Comparison of ENCODE assay signal across 24 cellular contexts in genomic region chr13:32946558-32946957, GRCh38.
"Had no signal": no experiment of that assay in that cellular context is flagged by ENCODE, and none has a peak within 500 bp of the region (broad histone marks: within the 10 kb centered on the region; RNA-seq: fewer than 3 reads in every experiment).

No MANE protein-coding gene starts in this region.

- H3K27me3 ChIP-seq: colonic mucosa, esophagus muscularis mucosa, gastroesophageal sphincter, heart right ventricle had no signal

- H3K4me1 Mint-ChIP-seq: endodermal cell, naive B cell had no signal

- H3K36me3 ChIP-seq: colonic mucosa, esophagus muscularis mucosa, gastroesophageal sphincter, heart right ventricle, left ventricle myocardium inferior, lower lobe of right lung had no signal

- H3K27me3 Mint-ChIP-seq: dendritic cell treated with granulocyte-macrophage colony-stimulating factor and Interleukin-4, amounts not matched to agents 40 ng/mL and 50 ng/mL, for 4 days had no signal

- H3K4me3 ChIP-seq: colonic mucosa, esophagus muscularis mucosa, gastroesophageal sphincter, heart right ventricle, left ventricle myocardium inferior, lower lobe of right lung, mucosa of descending colon had no signal

- ATAC-seq: effector memory CD8-positive, alpha-beta T cell; foreskin keratinocyte; gastroesophageal sphincter; heart right ventricle; left colon; left lobe of liver; lower lobe of right lung; mucosa of descending colon had no signal

- H3K4me1 ChIP-seq: colonic mucosa, esophagus muscularis mucosa, foreskin keratinocyte, gastroesophageal sphincter, heart right ventricle, left ventricle myocardium inferior, lower lobe of right lung had no signal

- H3K9me3 ChIP-seq: colonic mucosa, gastroesophageal sphincter, left ventricle myocardium inferior, lower lobe of right lung, mucosa of descending colon had no signal

- H3K36me3 Mint-ChIP-seq: immature natural killer cell, mesothelial cell of epicardium, naive B cell had no signal

- H3K9me3 Mint-ChIP-seq: effector memory CD8-positive, alpha-beta T cell; endodermal cell had no signal

- H3K27ac ChIP-seq: colonic mucosa, esophagus muscularis mucosa, foreskin keratinocyte, gastroesophageal sphincter, heart right ventricle, left ventricle myocardium inferior, lower lobe of right lung had no signal

- DNase-seq: colonic mucosa; cortex of kidney; effector CD8-positive, alpha-beta T cell; effector memory CD8-positive, alpha-beta T cell; endodermal cell; foreskin keratinocyte; head of caudate nucleus; heart right ventricle; hippocampal formation; immature natural killer cell; islet precursor cell; kidney; kidney glomerular epithelial cell; left colon; left ventricle myocardium inferior; lower lobe of right lung; mesenchymal stem cell; mucosa of descending colon; naive B cell had no signal

- H3K4me3 Mint-ChIP-seq: dendritic cell treated with granulocyte-macrophage colony-stimulating factor and Interleukin-4, amounts not matched to agents 40 ng/mL and 50 ng/mL, for 4 days; effector memory CD8-positive, alpha-beta T cell; endodermal cell; immature natural killer cell; mesothelial cell of epicardium; naive B cell had no signal

- H3K27ac Mint-ChIP-seq: dendritic cell treated with granulocyte-macrophage colony-stimulating factor and Interleukin-4, amounts not matched to agents 40 ng/mL and 50 ng/mL, for 4 days; effector memory CD8-positive, alpha-beta T cell; endodermal cell; immature natural killer cell; mesothelial cell of epicardium; naive B cell had no signal
